Comparison of ENCODE assay signal across 8 cellular contexts in genomic region chr14:68780358-68781160, GRCh38. TPM values are rescaled to one million over a fixed set of nuclear protein-coding genes. Genes with fewer than 3 reads are reported as not detected.
DNase-seq lines count a peak whose midpoint lies in the region; ATAC-seq and TF ChIP-seq lines count a peak whose summit lies in the region.

No MANE protein-coding gene starts in this region.

- H2BK12ac ChIP-seq in neuronal stem cell (ENCODE audit: low read length) = no peak overlapping the region

- no peaks in the 10 kb centered on the region for H3K9me3 Mint-ChIP-seq in activated CD4-positive, alpha-beta T cell treated with anti-CD3 and anti-CD28 coated beads, Interleukin-2, amount 10 ng/mL, durations not matched to agents 24 days and 14 days
- H3K9me3 Mint-ChIP-seq in activated CD8-positive, alpha-beta T cell treated with anti-CD3 and anti-CD28 coated beads, Interleukin-2, amount 10 ng/mL, durations not matched to agents 7 days and 5 days (ENCODE audit: insufficient read depth) = peaks cover 2% of the 10 kb centered on the region

- no peak overlapping the region for H3K27ac ChIP-seq in neuronal stem cell (replicated peaks; ENCODE audit: low read length)

- H3K4ac ChIP-seq in neuronal stem cell (ENCODE audit: low read length) = peak overlapping the region; percentile 12

- H3K4me3 ChIP-seq in foreskin fibroblast (ENCODE audit: low read depth in 1 of 2, low read length in 2 of 2) (no peak overlapping the region), neuronal stem cell (ENCODE audit: low read length in 2 of 2) (no peak overlapping the region)

- H2AK5ac ChIP-seq in neuronal stem cell (ENCODE audit: low read depth, low read length) = peak overlapping the region; percentile 76

- TF ChIP-seq CTCF in foreskin fibroblast (IDR thresholded peaks at IDR 0.05; ENCODE audit: low read depth, low read length) = no peak

- H3K18ac ChIP-seq in neuronal stem cell (ENCODE audit: low read length) = peak overlapping the region; percentile 76

- H2BK120ac ChIP-seq in neuronal stem cell (ENCODE audit: low read depth, low read length) = no peak overlapping the region

- H3K23ac ChIP-seq in neuronal stem cell (ENCODE audit: low read depth, low read length, poor library complexity) = no peak overlapping the region

- H4K8ac ChIP-seq in neuronal stem cell (ENCODE audit: low read depth, low read length) = no peak overlapping the region

- ATAC-seq in activated CD8-positive, alpha-beta T cell treated with anti-CD3 and anti-CD28 coated beads, Interleukin-2, amount 10 ng/mL, durations not matched to agents 7 days and 5 days = peak; percentile 51
- ATAC-seq in GM21360 (IDR thresholded peaks at IDR 0.05; ENCODE audit: unreplicated experiment) (no peak), HG02973 (IDR thresholded peaks at IDR 0.05; ENCODE audit: unreplicated experiment) (no peak)

- peaks cover 8 to 19% of the 10 kb centered on the region in 2 donors for H3K4me1 ChIP-seq in neuronal stem cell (ENCODE audit: control insufficient read depth in 2 of 2, insufficient read depth in 1 of 2, low read depth in 1 of 2, low read length in 2 of 2)

- no peak overlapping the region for H3K9ac ChIP-seq in neuronal stem cell (ENCODE audit: low read depth, low read length, poor library complexity)

- peak overlapping the region; percentile 95 for H3K27ac Mint-ChIP-seq in activated CD4-positive, alpha-beta T cell treated with anti-CD3 and anti-CD28 coated beads, Interleukin-2, amount 10 ng/mL, durations not matched to agents 24 days and 14 days
- peak overlapping the region; percentile 90 for H3K27ac Mint-ChIP-seq in activated CD8-positive, alpha-beta T cell treated with anti-CD3 and anti-CD28 coated beads, Interleukin-2, amount 10 ng/mL, durations not matched to agents 7 days and 5 days

- H2BK5ac ChIP-seq in neuronal stem cell (ENCODE audit: low read length) = no peak overlapping the region

- no peaks in the 10 kb centered on the region for H3K36me3 ChIP-seq in neuronal stem cell (replicated peaks in 1 of 2; ENCODE audit: control insufficient read depth in 2 of 2, insufficient read depth in 2 of 2, low read length in 2 of 2)

- H4K91ac ChIP-seq in neuronal stem cell (ENCODE audit: low read depth, low read length, poor library complexity) = no peak overlapping the region

- no CpG with 5 or more reads among the region's 7 CpGs for WGBS in neuronal stem cell (ENCODE audit: extremely low coverage in 2 of 2, insufficient read length in 2 of 2, insufficient replicate concordance in 1 of 2), 2 donors

- H3K27me3 ChIP-seq in neuronal stem cell (ENCODE audit: control insufficient read depth in 3 of 3, insufficient read depth in 3 of 3, low read depth in 1 of 3, low read length in 3 of 3) = no peaks in the 10 kb centered on the region

- H3K36me3 Mint-ChIP-seq in activated CD4-positive, alpha-beta T cell treated with anti-CD3 and anti-CD28 coated beads, Interleukin-2, amount 10 ng/mL, durations not matched to agents 24 days and 14 days (ENCODE audit: low read depth) = peaks cover 6% of the 10 kb centered on the region
- peaks cover 2% of the 10 kb centered on the region for H3K36me3 Mint-ChIP-seq in activated CD8-positive, alpha-beta T cell treated with anti-CD3 and anti-CD28 coated beads, Interleukin-2, amount 10 ng/mL, durations not matched to agents 7 days and 5 days (ENCODE audit: low read depth)

- CTCF ChIA-PET in activated CD8-positive, alpha-beta T cell treated with anti-CD3 and anti-CD28 coated beads, Interleukin-2, amount 10 ng/mL, durations not matched to agents 7 days and 5 days (lab: Charles Lee) = interaction anchor here (1.0 to 6.2 kb wide), 22 partner anchors 9 to 837 kb away, joined by 3 to 82 read pairs (median 4); no protein-coding TSS in a partner anchor

- no peak overlapping the region for H3K14ac ChIP-seq in neuronal stem cell (ENCODE audit: low read length)

- POLR2A ChIA-PET in activated CD8-positive, alpha-beta T cell treated with anti-CD3 and anti-CD28 coated beads, Interleukin-2, amount 10 ng/mL, durations not matched to agents 7 days and 5 days (lab: Charles Lee) = interaction anchor here (0.6 to 6.0 kb wide), 13 partner anchors 9 to 497 kb away, joined by 3 to 115 read pairs (median 6); partner anchors contain the start of gene ZFP36L1

- H3K4me2 ChIP-seq in neuronal stem cell (ENCODE audit: insufficient read depth, low read length, poor library complexity, severe bottlenecking) = no peak overlapping the region

- no peaks in the 10 kb centered on the region for H3K9me3 ChIP-seq in neuronal stem cell (replicated peaks in 1 of 2; ENCODE audit: control insufficient read depth in 2 of 2, insufficient read depth in 1 of 2, low read depth in 1 of 2, low read length in 2 of 2)

- H2AFZ ChIP-seq in neuronal stem cell (ENCODE audit: low read length) = peak overlapping the region; percentile 79

- H2BK15ac ChIP-seq in neuronal stem cell (ENCODE audit: low read length) = no peak overlapping the region

- peak overlapping the region; percentile 76 for H3K4me3 Mint-ChIP-seq in activated CD4-positive, alpha-beta T cell treated with anti-CD3 and anti-CD28 coated beads, Interleukin-2, amount 10 ng/mL, durations not matched to agents 24 days and 14 days
- peak overlapping the region; percentile 74 for H3K4me3 Mint-ChIP-seq in activated CD8-positive, alpha-beta T cell treated with anti-CD3 and anti-CD28 coated beads, Interleukin-2, amount 10 ng/mL, durations not matched to agents 7 days and 5 days

- H3K79me1 ChIP-seq in neuronal stem cell (ENCODE audit: low read depth, low read length) = no peaks in the 10 kb centered on the region

- peak; percentile 84 for DNase-seq in activated CD4-positive, alpha-beta T cell treated with anti-CD3 and anti-CD28 coated beads, Interleukin-2, amount 10 ng/mL, durations not matched to agents 24 days and 14 days
- no peak for DNase-seq in activated CD4-positive, alpha-beta T cell treated with anti-CD3 and anti-CD28 coated beads for 1 hour
- DNase-seq in activated CD8-positive, alpha-beta T cell treated with anti-CD3 and anti-CD28 coated beads, Interleukin-2, amount 10 ng/mL, durations not matched to agents 7 days and 5 days = peak; percentile 73
- DNase-seq in foreskin fibroblast = peak; percentile 80 to 89
- no peak for DNase-seq in neuronal stem cell (ENCODE audit: low spot score)
- DNase-seq in amniotic stem cell (lab: John Stamatoyannopoulos, UW) = no peak

- peaks cover 64% of the 10 kb centered on the region for H3K4me1 Mint-ChIP-seq in activated CD4-positive, alpha-beta T cell treated with anti-CD3 and anti-CD28 coated beads, Interleukin-2, amount 10 ng/mL, durations not matched to agents 24 days and 14 days
- peaks cover 74% of the 10 kb centered on the region for H3K4me1 Mint-ChIP-seq in activated CD8-positive, alpha-beta T cell treated with anti-CD3 and anti-CD28 coated beads, Interleukin-2, amount 10 ng/mL, durations not matched to agents 7 days and 5 days (ENCODE audit: low read depth)

- intact Hi-C loops in activated CD4-positive, alpha-beta T cell treated with anti-CD3 and anti-CD28 coated beads, Interleukin-2, amount 10 ng/mL, durations not matched to agents 24 days and 14 days (cut with micrococcal nuclease) = loop anchor here (1.0 to 5.0 kb wide), 6 partner anchors 9 to 413 kb away; no protein-coding TSS in a partner anchor

- no peaks in the 10 kb centered on the region for H3K27me3 Mint-ChIP-seq in activated CD4-positive, alpha-beta T cell treated with anti-CD3 and anti-CD28 coated beads, Interleukin-2, amount 10 ng/mL, durations not matched to agents 24 days and 14 days
- no peaks in the 10 kb centered on the region for H3K27me3 Mint-ChIP-seq in activated CD8-positive, alpha-beta T cell treated with anti-CD3 and anti-CD28 coated beads, Interleukin-2, amount 10 ng/mL, durations not matched to agents 7 days and 5 days (ENCODE audit: low read depth)

RNA-seq across cellular contexts. Expression of gene ZFP36L1, which starts 12.3 kb away (rescaled TPM):
- 106 TPM in 2 replicates for total RNA-seq in activated CD4-positive, alpha-beta T cell treated with anti-CD3 and anti-CD28 coated beads, Interleukin-2, amount 10 ng/mL, durations not matched to agents 24 days and 14 days
- 10 to 100 TPM; 63.3 to 73.2 TPM for total RNA-seq in activated CD8-positive, alpha-beta T cell treated with anti-CD3 and anti-CD28 coated beads, Interleukin-2, amount 10 ng/mL, durations not matched to agents 7 days and 5 days
- 270 TPM for polyA plus RNA-seq in neuronal stem cell (2013, experiment 1 of 2)
- 294 TPM for polyA plus RNA-seq in neuronal stem cell (2013, experiment 2 of 2)

Comparison
In these comparisons a context has a peak if more than half of its experiments do, and no peak if none do; other contexts are left out.
1. DNase-seq: peak in activated CD4-positive, alpha-beta T cell treated with anti-CD3 and anti-CD28 coated beads, Interleukin-2, amount 10 ng/mL, durations not matched to agents 24 days and 14 days (single experiment), activated CD8-positive, alpha-beta T cell treated with anti-CD3 and anti-CD28 coated beads, Interleukin-2, amount 10 ng/mL, durations not matched to agents 7 days and 5 days (single experiment) and foreskin fibroblast (2 of 2); none in activated CD4-positive, alpha-beta T cell treated with anti-CD3 and anti-CD28 coated beads for 1 hour (single experiment), neuronal stem cell (single experiment) and amniotic stem cell (single experiment).